8 cellular contexts compared by ENCODE assay signal in genomic region chr15:90387534-90388461, GRCh38. TPM values are rescaled to one million over a fixed set of nuclear protein-coding genes. Genes with fewer than 3 reads are reported as not detected.
A peak's percentile ranks its signal among the peaks of the same experiment; 100 is the strongest.
DNase-seq lines count a peak whose midpoint lies in the region; TF ChIP-seq lines count a peak whose summit lies in the region.

Gene IQGAP1, plus strand, starts transcription at chr15:90388242. Its CDS starts 100 bp downstream, at chr15:90388342.

- H3K27me3 Mint-ChIP-seq in activated naive CD4-positive, alpha-beta T cell treated with anti-CD3 and anti-CD28 coated beads, Interleukin-2, amount 10 ng/mL, durations not matched to agents 7 days and 5 days, result no peaks in the 10 kb centered on the region

- peaks cover 31% of the 10 kb centered on the region for H3K36me3 Mint-ChIP-seq in activated naive CD4-positive, alpha-beta T cell treated with anti-CD3 and anti-CD28 coated beads, Interleukin-2, amount 10 ng/mL, durations not matched to agents 7 days and 5 days

- peak; percentile 98 for DNase-seq in GM03348 (ENCODE audit: low spot score)
- peak; percentile 83 for DNase-seq in HFF-Myc (ENCODE audit: extremely low read depth, low read depth)
- DNase-seq in NAMALWA (ENCODE audit: low spot score), result peak; percentile 98
- peak; percentile 96 for DNase-seq in SK-N-DZ (ENCODE audit: low spot score)
- DNase-seq in activated naive CD4-positive, alpha-beta T cell treated with anti-CD3 and anti-CD28 coated beads, Interleukin-2, amount 10 ng/mL, durations not matched to agents 7 days and 5 days, result peak; percentile 99
- peak; percentile 94 for DNase-seq in globus pallidus (ENCODE audit: low spot score)
- DNase-seq in occipital lobe (lab: John Stamatoyannopoulos, UW), result peak; percentile 94

- peak within 1 kb of the TSS; percentile 97 for H3K27ac Mint-ChIP-seq in activated naive CD4-positive, alpha-beta T cell treated with anti-CD3 and anti-CD28 coated beads, Interleukin-2, amount 10 ng/mL, durations not matched to agents 7 days and 5 days

- no peak for TF ChIP-seq CTCF in HFF-Myc (IDR thresholded peaks at IDR 0.05; ENCODE audit: low read depth, low read length, missing control alignments)

- H3K4me1 Mint-ChIP-seq in activated naive CD4-positive, alpha-beta T cell treated with anti-CD3 and anti-CD28 coated beads, Interleukin-2, amount 10 ng/mL, durations not matched to agents 7 days and 5 days, result peaks cover 47% of the 10 kb centered on the region

- no peaks in the 10 kb centered on the region for H3K9me3 Mint-ChIP-seq in activated naive CD4-positive, alpha-beta T cell treated with anti-CD3 and anti-CD28 coated beads, Interleukin-2, amount 10 ng/mL, durations not matched to agents 7 days and 5 days

- CTCF ChIA-PET in activated naive CD4-positive, alpha-beta T cell treated with anti-CD3 and anti-CD28 coated beads, Interleukin-2, amount 10 ng/mL, durations not matched to agents 7 days and 5 days (lab: Charles Lee), result interaction anchor here (0.9 to 2.5 kb wide), 6 partner anchors 11 to 94 kb away, joined by 3 to 10 read pairs (median 6); no protein-coding TSS in a partner anchor

- H3K4me3 Mint-ChIP-seq in activated naive CD4-positive, alpha-beta T cell treated with anti-CD3 and anti-CD28 coated beads, Interleukin-2, amount 10 ng/mL, durations not matched to agents 7 days and 5 days, result peak within 1 kb of the TSS; percentile 93

- peak within 1 kb of the TSS; percentile 63 for H3K4me3 ChIP-seq in HFF-Myc (replicated peaks; ENCODE audit: low read depth, low read length)

- peak within 1 kb of the TSS; percentile 88 for H3K27ac ChIP-seq in temporal lobe (ENCODE audit: low read depth, low read length)

RNA-seq across cellular contexts. Expression of gene IQGAP1, which starts in this region (rescaled TPM):
- polyA plus RNA-seq in SK-N-DZ (2014; cell fraction: cytosol; rRNA removed), result 20.7 and 21.6 TPM in 2 replicates
- polyA plus RNA-seq in SK-N-DZ (2014; cell fraction: nucleus; rRNA removed), result 26.9 and 47.9 TPM in 2 replicates
- total RNA-seq in occipital lobe (41.0 TPM), temporal lobe (43.5 TPM)

Comparison
In these comparisons a context has a peak if more than half of its experiments do, and no peak if none do; other contexts are left out.
1. Peak in every context shown above with its lines: DNase-seq, H3K4me3 ChIP-seq and H3K27ac ChIP-seq.